ENCODE assay signal across 28 cellular contexts in the genomic region with DNA sequence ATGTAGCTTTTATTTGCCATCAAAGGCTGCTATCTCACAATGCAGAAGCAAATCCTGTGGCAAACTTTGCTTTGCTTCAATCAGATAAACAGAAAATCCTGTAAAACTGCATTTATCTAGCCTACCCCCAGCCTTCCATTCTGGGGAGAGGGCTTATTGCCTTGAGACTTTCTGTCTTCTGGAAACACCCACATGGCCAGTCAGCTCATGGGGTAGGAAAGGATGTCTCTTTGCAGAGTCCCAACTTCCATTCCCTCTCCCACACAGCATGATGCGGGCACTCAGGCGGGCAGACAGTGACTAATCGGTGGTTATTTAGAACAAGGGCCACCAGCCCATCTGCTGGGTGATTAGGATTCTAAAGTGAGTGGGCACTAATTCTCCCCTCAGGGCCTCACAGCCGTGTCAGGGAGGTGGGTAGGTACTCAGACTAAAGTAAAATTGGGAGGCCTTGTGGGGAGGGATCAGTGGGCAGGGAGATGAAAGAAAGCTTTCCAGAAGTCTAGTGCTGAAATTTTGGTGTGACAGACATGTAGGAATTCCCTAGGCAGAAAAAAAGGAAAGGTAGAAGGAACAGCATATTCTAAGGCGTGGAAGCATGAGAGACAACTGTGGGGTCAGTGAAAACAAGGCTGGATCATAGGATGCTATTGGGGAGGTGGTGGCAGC.
DNase-seq lines count a peak whose midpoint lies in the region; ATAC-seq and TF ChIP-seq lines count a peak whose summit lies in the region.
"Had no signal": no experiment of that assay in that cellular context is flagged by ENCODE, and none has a peak within 500 bp of the region (broad histone marks: within the 10 kb centered on the region; RNA-seq: fewer than 3 reads in every experiment).

No MANE protein-coding gene starts in this region.

- H3K27ac ChIP-seq in breast epithelium = no peak overlapping the region
- H3K27ac ChIP-seq: 22Rv1, PC-9, SJCRH30 had no signal

- peak; percentile 3 for DNase-seq in MCF 10A (ENCODE audit: unreplicated experiment)
- DNase-seq in breast epithelium (ENCODE audit: low spot score in 2 of 2) = no peak
- peak; percentile 79 for DNase-seq in NCI-H524 treated with DMSO at 0.1 percent for 48 hours (lab: John Stamatoyannopoulos, UW)
- DNase-seq in left kidney (ENCODE audit: low read depth, low spot score) = peak; percentile 53
- DNase-seq in cerebellar cortex (ENCODE audit: low spot score) = no peak
- DNase-seq: ACHN; BE2C; Calu3; H7; HFFc6; NCI-H1092; NCI-H1417 treated with DMSO at 0.1 percent for 48 hours; NCI-H1694 treated with DMSO at 0.1 percent for 48 hours; NCI-H2081 treated with DMSO at 0.1 percent for 48 hours; NCI-H2171; NCI-H226; NCI-H510A; NCI-H774; NK-92 treated with Interleukin-12 subunit alpha and Interleukin-12 subunit beta, amount 100 ng/mL, for 24 hours; PC-9; SJCRH30 had no signal

- POLR2A ChIA-PET in MCF 10A (lab: Yijun Ruan, JAX) = no interaction called here

- H3K27ac Mint-ChIP-seq in MCF 10A (ENCODE audit: low read depth, unreplicated experiment) = no peak overlapping the region
- H3K27ac Mint-ChIP-seq: CD14-positive monocyte, HFFc6, IgD-negative memory B cell had no signal

- no peaks in the 10 kb centered on the region for H3K4me1 Mint-ChIP-seq in MCF 10A (ENCODE audit: insufficient read depth, unreplicated experiment)
- H3K4me1 Mint-ChIP-seq: CD14-positive monocyte had no signal

- intact Hi-C loops in MCF 10A (cut with micrococcal nuclease) = no loop called here
- intact Hi-C loops in breast epithelium (cut with DNase I; ENCODE audit: low total_unique reads) = no loop called here

- BruUV-seq in MCF 10A (replicated peaks; lab: Mats Ljungman, UMichigan) = no TSS peak

- no peak for TF ChIP-seq POLR2A in breast epithelium (IDR thresholded peaks at IDR 0.05)

- peaks cover 6% of the 10 kb centered on the region for H3K36me3 Mint-ChIP-seq in MCF 10A (ENCODE audit: insufficient read depth, unreplicated experiment)
- H3K36me3 Mint-ChIP-seq: CD14-positive monocyte had no signal

- H3K9me3 ChIP-seq in breast epithelium = no peaks in the 10 kb centered on the region
- H3K9me3 ChIP-seq: BE2C, SJCRH30 had no signal

- ATAC-seq in GM19397 (IDR thresholded peaks at IDR 0.05; ENCODE audit: unreplicated experiment) = no peak
- no peak for ATAC-seq in HG03039 (IDR thresholded peaks at IDR 0.05; ENCODE audit: unreplicated experiment)
- ATAC-seq: Right ventricle myocardium inferior, SK-N-SH treated with all-trans-retinoic acid at 6 μM for 48 hours had no signal

- no peak for TF ChIP-seq CTCF in MCF 10A (IDR thresholded peaks at IDR 0.05; ENCODE audit: unreplicated experiment)
- TF ChIP-seq CTCF in breast epithelium (IDR thresholded peaks at IDR 0.05) = no peak

- no peaks in the 10 kb centered on the region for H3K27me3 Mint-ChIP-seq in MCF 10A (ENCODE audit: insufficient read depth, unreplicated experiment)
- H3K27me3 Mint-ChIP-seq: IgD-negative memory B cell had no signal

- H3K4me3 Mint-ChIP-seq in MCF 10A (ENCODE audit: unreplicated experiment) = no peak overlapping the region
- H3K4me3 Mint-ChIP-seq: CD14-positive monocyte, HFFc6, IgD-negative memory B cell had no signal

- no peaks in the 10 kb centered on the region for H3K4me1 ChIP-seq in breast epithelium
- H3K4me1 ChIP-seq: BE2C, SJCRH30 had no signal

- no peaks in the 10 kb centered on the region for H3K27me3 ChIP-seq in breast epithelium
- H3K27me3 ChIP-seq: BE2C, SJCRH30 had no signal

- peaks cover 9% of the 10 kb centered on the region for H3K9me3 Mint-ChIP-seq in MCF 10A (ENCODE audit: unreplicated experiment)

- CTCF ChIA-PET in MCF 10A (lab: Yijun Ruan, JAX) = interaction anchor here (0.5 kb wide), 2 partner anchors 119 to 640 kb away, joined by 3 read pairs; no protein-coding TSS in a partner anchor

- H3K4me3 ChIP-seq in breast epithelium = no peak overlapping the region
- H3K4me3 ChIP-seq: PC-9, SJCRH30 had no signal

- H3K36me3 ChIP-seq in breast epithelium = no peaks in the 10 kb centered on the region
- H3K36me3 ChIP-seq: BE2C, SJCRH30 had no signal

Comparison
In these comparisons a context has a peak if more than half of its experiments do, and no peak if none do; other contexts are left out.
1. DNase-seq: peak in MCF 10A (single experiment), NCI-H524 treated with DMSO at 0.1 percent for 48 hours (single experiment) and left kidney (single experiment); none in breast epithelium (0 of 2) and cerebellar cortex (single experiment).